Comparison of ENCODE assay signal across 16 cellular contexts in the genomic region with DNA sequence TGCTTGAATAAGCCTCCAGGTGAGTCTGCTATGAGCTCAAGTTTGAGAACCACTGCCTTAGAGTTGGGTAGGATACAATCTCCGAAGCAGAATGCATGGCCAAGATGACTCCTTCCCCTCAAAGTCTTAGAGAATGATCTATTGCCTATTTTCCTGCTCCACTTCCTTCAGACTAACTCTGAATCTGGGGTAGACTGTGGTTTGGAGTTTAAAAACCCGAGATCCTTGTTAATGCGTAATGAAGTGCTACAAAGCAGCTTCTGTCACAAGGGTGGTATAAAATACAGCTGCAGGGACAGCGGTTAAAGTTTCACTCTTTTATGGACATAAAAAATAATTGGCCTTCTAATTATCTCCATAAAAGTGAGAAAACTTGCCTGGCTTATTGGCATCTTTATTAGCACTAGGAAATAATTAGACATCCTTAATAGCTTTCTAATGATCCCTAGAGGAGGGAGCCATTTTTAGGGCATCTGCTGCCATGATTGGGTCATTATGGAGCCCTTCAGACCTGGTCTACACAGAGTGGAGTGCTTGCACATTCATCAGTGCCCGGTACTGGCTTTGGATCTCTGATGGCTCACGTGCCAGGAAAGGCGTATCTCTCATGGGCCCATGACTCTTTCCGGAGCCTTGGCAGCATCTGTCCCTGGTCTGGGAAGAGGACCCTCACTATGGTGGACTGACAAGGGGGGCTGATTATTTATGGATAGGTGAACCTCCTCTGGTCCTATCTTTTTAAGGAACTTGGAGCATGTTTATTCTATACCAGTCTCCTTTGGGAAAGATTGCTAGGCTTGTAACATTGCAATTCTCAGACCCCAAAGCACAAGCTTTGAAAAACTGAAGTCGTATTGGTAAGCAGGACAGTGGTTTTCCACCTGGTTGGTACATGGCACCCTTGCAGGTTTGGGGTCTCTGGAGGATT. TPM values are rescaled to one million over a fixed set of nuclear protein-coding genes. Genes with fewer than 3 reads are reported as not detected.
"Had no signal": no experiment of that assay in that cellular context is flagged by ENCODE, and none has a peak within 500 bp of the region (broad histone marks: within the 10 kb centered on the region; RNA-seq: fewer than 3 reads in every experiment).

No MANE protein-coding gene starts in this region.

- H3K9ac ChIP-seq: neural progenitor cell had no signal

- H3K9me3 ChIP-seq: ascending aorta, sigmoid colon, testis, upper lobe of left lung had no signal

- H3K4me1 ChIP-seq: sigmoid colon, testis had no signal

- H3K27me3 ChIP-seq: ascending aorta, neural progenitor cell, testis, upper lobe of left lung had no signal

- H3K4me3 ChIP-seq: ascending aorta, coronary artery, neural progenitor cell, sigmoid colon, testis, upper lobe of left lung had no signal

- H3K27ac ChIP-seq: ascending aorta, coronary artery, neural progenitor cell, sigmoid colon, testis, upper lobe of left lung, VCaP had no signal

- H3K36me3 ChIP-seq: ascending aorta, neural progenitor cell, sigmoid colon, upper lobe of left lung had no signal

- DNase-seq: activated gamma-delta T cell had no signal

- H3K4me2 ChIP-seq: neural progenitor cell had no signal

RNA-seq across cellular contexts. Expression of a gene that starts 28.2 kb away (rescaled TPM):
- total RNA-seq: fibroblast of lung; liver; mucosa of gallbladder; naive thymus-derived CD4-positive, alpha-beta T cell had no signal
- polyA plus RNA-seq: keratinocyte; liver; naive thymus-derived CD4-positive, alpha-beta T cell had no signal

RNA-seq across cellular contexts. Expression of a gene that starts 39.5 kb away (rescaled TPM):
- total RNA-seq: ascending aorta; epithelial cell of proximal tubule; fibroblast of lung; liver; mucosa of gallbladder; naive thymus-derived CD4-positive, alpha-beta T cell; osteocyte; pulmonary artery endothelial cell; sigmoid colon; upper lobe of left lung had no signal
- polyA plus RNA-seq: fibroblast of lung; keratinocyte; liver; naive thymus-derived CD4-positive, alpha-beta T cell; sigmoid colon had no signal
